In genomic region chr11:6927030-6927617, GRCh38 we compare ENCODE assay signal across 1 cellular context.
TF ChIP-seq lines count a peak whose summit lies in the region.

No MANE protein-coding gene starts in this region.

TF ChIP-seq in A549, 52 proteins besides CTCF, POLR2A, EP300 and RAD21 (continued from another document):
- TF ChIP-seq, protein P1, sequence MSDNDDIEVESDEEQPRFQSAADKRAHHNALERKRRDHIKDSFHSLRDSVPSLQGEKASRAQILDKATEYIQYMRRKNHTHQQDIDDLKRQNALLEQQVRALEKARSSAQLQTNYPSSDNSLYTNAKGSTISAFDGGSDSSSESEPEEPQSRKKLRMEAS (IDR thresholded peaks at IDR 0.05): no peak
- TF ChIP-seq HES2 (IDR thresholded peaks at IDR 0.05) (no peak), HMGXB4 (CRISPR knock-in tag; IDR thresholded peaks at IDR 0.05; ENCODE audit: borderline replicate concordance) (no peak), USF2 (IDR thresholded peaks at IDR 0.05) (no peak)
